In genomic region chr19:17539288-17540117, GRCh38 we compare ENCODE assay signal across 8 cellular contexts. TPM values are rescaled to one million over a fixed set of nuclear protein-coding genes. Genes with fewer than 3 reads are reported as not detected.
DNase-seq lines count a peak whose midpoint lies in the region; ATAC-seq, FAIRE-seq and TF ChIP-seq lines count a peak whose summit lies in the region.

No MANE protein-coding gene starts in this region.

- no peak overlapping the region for H4K91ac ChIP-seq in H1 (replicated peaks; ENCODE audit: insufficient read length, low read length)

- no peaks in the 10 kb centered on the region for H3K36me3 ChIP-seq in HUES6 (ENCODE audit: control insufficient read depth, insufficient read depth, low read length)
- H3K36me3 ChIP-seq in H1 (ENCODE audit: control insufficient read depth in 2 of 4, insufficient read depth in 4 of 4, low read length in 3 of 4), result no peaks in the 10 kb centered on the region

- no peak overlapping the region for H2BK5ac ChIP-seq in H1 (ENCODE audit: low read depth, low read length)

- no peak overlapping the region for H2AK5ac ChIP-seq in H1 (ENCODE audit: low read depth, low read length)

- ATAC-seq in GM18505 (IDR thresholded peaks at IDR 0.05; ENCODE audit: unreplicated experiment), result no peak
- ATAC-seq in memory B cell (ENCODE audit: low read depth), result peak; percentile 89
- no peak for ATAC-seq in GM18511 (IDR thresholded peaks at IDR 0.05; ENCODE audit: unreplicated experiment)

- no peaks in the 10 kb centered on the region for H3K9me3 Mint-ChIP-seq in memory B cell

- 0% methylated on average over 23 of the region's 75 CpGs; no CpG with 5 or more reads in 1 of the 2 experiments for WGBS in H1 (ENCODE audit: extremely low coverage in 1 of 2, insufficient coverage in 1 of 2, insufficient read length in 1 of 2, insufficient replicate concordance in 2 of 2, low coverage in 1 of 2, low lambda C conversion rate in 2 of 2, missing lambda C conversion rate in 1 of 2), 2 experiments

- no peak overlapping the region for H3K14ac ChIP-seq in H1 (ENCODE audit: insufficient read length)

- TF ChIP-seq EP300 in H1 (IDR thresholded peaks at IDR 0.05; ENCODE audit: borderline replicate concordance in 1 of 2, low read depth in 2 of 2, low read length in 2 of 2), result no peak

- no peak overlapping the region for H4K5ac ChIP-seq in H1 (ENCODE audit: insufficient read length, low read depth, low read length)

- H3K4me1 ChIP-seq in HUES6 (ENCODE audit: control insufficient read depth, insufficient read depth, low read length) (no peaks in the 10 kb centered on the region), H1 (replicated peaks in 1 of 4; ENCODE audit: control insufficient read depth in 3 of 4, insufficient read depth in 4 of 4, low read length in 3 of 4) (no peaks in the 10 kb centered on the region; a peak in 2 of 7 replicates)

- H2AFZ ChIP-seq in H1 (ENCODE audit: low read length), result no peak overlapping the region

- no peak overlapping the region for H3K23ac ChIP-seq in H1 (ENCODE audit: insufficient read length)

- H3K27ac ChIP-seq in HUES6 (ENCODE audit: low read depth, low read length) (no peak overlapping the region), H1 (ENCODE audit: low read depth, low read length) (no peak overlapping the region)

- no peak overlapping the region for H3K56ac ChIP-seq in H1 (replicated peaks; ENCODE audit: insufficient read length, low read depth, low read length)

- no peaks in the 10 kb centered on the region for H3K79me2 ChIP-seq in H1 (ENCODE audit: control insufficient read depth in 1 of 2, insufficient read depth in 2 of 2, low read length in 2 of 2)

- H4K8ac ChIP-seq in H1 (ENCODE audit: extremely low read depth, insufficient read depth, low read length), result peak overlapping the region; percentile 72; the same call in 1 of the 2 replicates

- peaks cover 0 to 3% of the 10 kb centered on the region in 2 experiments for H4K20me1 ChIP-seq in H1 (replicated peaks in 1 of 2; ENCODE audit: control insufficient read depth in 1 of 2, insufficient read depth in 2 of 2, low read length in 2 of 2)

- peak overlapping the region; percentile 90 for H3K27ac Mint-ChIP-seq in memory B cell

- H3K23me2 ChIP-seq in H1 (ENCODE audit: low read depth, low read length), result peaks cover 7% of the 10 kb centered on the region; the same call in 1 of the 2 replicates

- H3K9me3 ChIP-seq in HUES6 (ENCODE audit: control insufficient read depth, insufficient read depth, low read depth, low read length) (no peaks in the 10 kb centered on the region), H1 (ENCODE audit: insufficient read depth in 2 of 2, low read depth in 1 of 2, low read length in 1 of 2) (no peaks in the 10 kb centered on the region; a peak in 1 of 4 replicates)

- TF ChIP-seq CTCF in H1 (IDR thresholded peaks at IDR 0.05; ENCODE audit: control extremely low read depth in 1 of 3, insufficient read depth in 1 of 3, low read depth in 1 of 3, low read length in 3 of 3), result peak; percentile 9 to 20 (median 11); a peak in 3 of 4 replicates

- no peak overlapping the region for H2BK20ac ChIP-seq in H1 (ENCODE audit: low read length)

- peak; percentile 42 to 47 for TF ChIP-seq RAD21 in H1 (IDR thresholded peaks at IDR 0.05 in 1 of 2, conservative IDR thresholded peaks at IDR 0.05 in 1 of 2; ENCODE audit: low read depth in 2 of 2, low read length in 2 of 2)

- peaks cover 35% of the 10 kb centered on the region for H3K4me1 Mint-ChIP-seq in memory B cell

- H3K4me3 ChIP-seq in HUES6 (ENCODE audit: low read depth, low read length) (peak overlapping the region; percentile 64), H1 (ENCODE audit: extremely low read depth in 1 of 4, insufficient read depth in 2 of 4, low read depth in 3 of 4, low read length in 4 of 4) (peak overlapping the region; percentile 39 to 76 (median 58))

- no peak overlapping the region for H2BK12ac ChIP-seq in H1 (ENCODE audit: low read depth, low read length)

- peaks cover 51% of the 10 kb centered on the region for H3K36me3 Mint-ChIP-seq in memory B cell

- H3K27me3 ChIP-seq in HUES6 (ENCODE audit: control insufficient read depth, insufficient read depth, low read length) (peaks cover 9% of the 10 kb centered on the region), H1 (replicated peaks in 1 of 4; ENCODE audit: control insufficient read depth in 3 of 4, extremely low read depth in 1 of 4, insufficient read depth in 3 of 4, low read length in 3 of 4) (peaks cover 0 to 6% (median 3%) of the 10 kb centered on the region in 4 experiments; a peak in 3 of 7 replicates)

- POLR2A ChIA-PET in H1 (lab: Charles Lee; ENCODE audit: partially characterized antibody), result interaction anchor here (1.1 to 1.6 kb wide), 4 partner anchors 9 to 23 kb away, joined by 3 to 6 read pairs (median 5); no protein-coding TSS in a partner anchor

- H3K18ac ChIP-seq in H1 (ENCODE audit: extremely low read depth, low read length), result no peak overlapping the region

- H3K9ac ChIP-seq in HUES6 (ENCODE audit: low read length) (peak overlapping the region; percentile 8), H1 (replicated peaks in 1 of 4; ENCODE audit: extremely low read depth in 1 of 4, low read depth in 3 of 4, low read length in 3 of 4) (peak overlapping the region in 3 of 4 experiments; percentile 54 to 66 (median 56); a peak in 5 of 7 replicates)

- H2BK15ac ChIP-seq in H1 (ENCODE audit: low read length), result no peak overlapping the region

- no peak overlapping the region for H3K4ac ChIP-seq in H1 (replicated peaks; ENCODE audit: insufficient read length, low read depth, low read length)

- no peaks in the 10 kb centered on the region for H3K79me1 ChIP-seq in H1 (ENCODE audit: low read depth, low read length)

- TF ChIP-seq POLR2A in GM18505 (IDR thresholded peaks at IDR 0.05; ENCODE audit: borderline replicate concordance, extremely low read depth, insufficient read depth, insufficient read length), result peak; percentile 16
- TF ChIP-seq POLR2A in H1 (IDR thresholded peaks at IDR 0.05; ENCODE audit: control extremely low read depth in 1 of 2, low read depth in 2 of 2, low read length in 2 of 2), result peak in 1 of 2 experiments; percentile 70; a peak in 1 of 3 replicates

- H2BK120ac ChIP-seq in H1 (replicated peaks; ENCODE audit: low read depth, low read length), result no peak overlapping the region

- no peaks in the 10 kb centered on the region for H3K27me3 Mint-ChIP-seq in memory B cell

- H3K4me3 Mint-ChIP-seq in memory B cell, result peak overlapping the region; percentile 81

- no peak for FAIRE-seq in H1 (lab: Jason Lieb, UNC)

- DNase-seq in NOMO-1 (lab: John Stamatoyannopoulos, UW; ENCODE audit: unreplicated experiment in 2 of 2), result peak; percentile 88 to 92
- peak; percentile 84 to 99 (median 98) for DNase-seq in activated CD8-positive, alpha-beta memory T cell treated with anti-CD3 and anti-CD28 coated beads for 48 hours (ENCODE audit: low read depth in 2 of 3, low spot score in 2 of 3)
- DNase-seq in H1 (ENCODE audit: low read depth in 1 of 2, low spot score in 2 of 2), result peak; percentile 99 to 100
- peak; percentile 98 for DNase-seq in memory B cell (ENCODE audit: low spot score in 2 of 2)
- peak; percentile 84 to 94 (median 88) for DNase-seq in stimulated activated CD4-positive, alpha-beta T cell treated with anti-CD3 and anti-CD28 coated beads, TNF-alpha, amount 100 ng/mL, for 4 hours (ENCODE audit: low read depth in 3 of 3)

- CTCF ChIA-PET in H1 (lab: Charles Lee; ENCODE audit: partially characterized antibody), result interaction anchor here (1.0 to 5.3 kb wide), 6 partner anchors 21 to 1991 kb away, joined by 3 to 20 read pairs (median 5); no protein-coding TSS in a partner anchor

- peak overlapping the region; percentile 42 to 84 for H3K4me2 ChIP-seq in H1 (ENCODE audit: insufficient read depth in 1 of 2, low read depth in 2 of 2, low read length in 2 of 2)

TF ChIP-seq in H1, 55 proteins besides CTCF, POLR2A, EP300 and RAD21 (continues in another document):
- TF ChIP-seq, protein P1, sequence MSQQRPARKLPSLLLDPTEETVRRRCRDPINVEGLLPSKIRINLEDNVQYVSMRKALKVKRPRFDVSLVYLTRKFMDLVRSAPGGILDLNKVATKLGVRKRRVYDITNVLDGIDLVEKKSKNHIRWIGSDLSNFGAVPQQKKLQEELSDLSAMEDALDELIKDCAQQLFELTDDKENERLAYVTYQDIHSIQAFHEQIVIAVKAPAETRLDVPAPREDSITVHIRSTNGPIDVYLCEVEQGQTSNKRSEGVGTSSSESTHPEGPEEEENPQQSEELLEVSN (IDR thresholded peaks at IDR 0.05), result peak; percentile 58; the same call in 1 of the 2 replicates
- TF ChIP-seq, protein P2, sequence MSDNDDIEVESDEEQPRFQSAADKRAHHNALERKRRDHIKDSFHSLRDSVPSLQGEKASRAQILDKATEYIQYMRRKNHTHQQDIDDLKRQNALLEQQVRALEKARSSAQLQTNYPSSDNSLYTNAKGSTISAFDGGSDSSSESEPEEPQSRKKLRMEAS (IDR thresholded peaks at IDR 0.05), result peak; percentile 58
- no peak for TF ChIP-seq FOSL1 (IDR thresholded peaks at IDR 0.05; ENCODE audit: insufficient read depth, low read depth, low read length)
- TF ChIP-seq SP1 (IDR thresholded peaks at IDR 0.05; ENCODE audit: low read depth, low read length), result peak; percentile 79
- no peak for TF ChIP-seq YY1 (IDR thresholded peaks at IDR 0.05; ENCODE audit: low read depth, low read length)
- TF ChIP-seq RBBP5 (IDR thresholded peaks at IDR 0.05; ENCODE audit: borderline replicate concordance, low read depth, low read length), result 0 out of 2 replicates have a peak, but pooled peaks have one; percentile 18
- TF ChIP-seq SIX5 (IDR thresholded peaks at IDR 0.05; ENCODE audit: low read depth, low read length), result no peak

RNA-seq across cellular contexts. Expression of gene COLGALT1, which starts 15.9 kb away (rescaled TPM):
- 40.4 and 44.7 TPM in 2 replicates for total RNA-seq in H1 (2021; fragmentation: NEBNext Ultra II Directional; extraction: Animal tissue kit (Norgen Biotek cat#: 25700))
- polyA plus RNA-seq in H1 (2011; rRNA removed), result 58.1 and 62.8 TPM in 2 replicates
- polyA plus RNA-seq in H1 (2011; cell fraction: cytosol; rRNA removed), result 56.3 TPM
- polyA plus RNA-seq in H1 (2011; cell fraction: nucleus; rRNA removed), result 79.4 TPM
- 41.1 to 44.8 TPM (median 43.8 TPM) in 4 replicates for polyA plus RNA-seq in H1 (2012, experiment 1 of 2)
- 44.9 TPM for polyA plus RNA-seq in H1 (2012, experiment 2 of 2)
- polyA plus RNA-seq in H1 (2013, experiment 1 of 2), result 54.5 TPM
- polyA plus RNA-seq in H1 (2013, experiment 2 of 2), result 59.4 TPM
- polyA minus RNA-seq in H1 (2011; rRNA and poly(A)+ RNA removed), result 72.7 and 96.7 TPM in 2 replicates
- polyA minus RNA-seq in H1 (2011; cell fraction: cytosol; rRNA and poly(A)+ RNA removed), result 48.0 TPM
- polyA minus RNA-seq in H1 (2011; cell fraction: nucleus; rRNA and poly(A)+ RNA removed), result 21.6 TPM

RNA-seq across cellular contexts. Expression of gene PGLS, which starts 28.1 kb away (rescaled TPM):
- total RNA-seq in H1 (2021; fragmentation: NEBNext Ultra II Directional; extraction: Animal tissue kit (Norgen Biotek cat#: 25700)), result 67.5 and 72.8 TPM in 2 replicates
- 164 and 193 TPM in 2 replicates for polyA plus RNA-seq in H1 (2011; rRNA removed)
- polyA plus RNA-seq in H1 (2011; cell fraction: cytosol; rRNA removed), result 96.2 TPM
- 101 TPM for polyA plus RNA-seq in H1 (2011; cell fraction: nucleus; rRNA removed)
- polyA plus RNA-seq in H1 (2012, experiment 1 of 2), result 35.4 to 76.9 TPM (median 68.3 TPM) in 4 replicates
- 98.6 TPM for polyA plus RNA-seq in H1 (2012, experiment 2 of 2)
- 67.1 TPM for polyA plus RNA-seq in H1 (2013, experiment 1 of 2)
- 69.4 TPM for polyA plus RNA-seq in H1 (2013, experiment 2 of 2)
- 29.5 and 49.1 TPM in 2 replicates for polyA minus RNA-seq in H1 (2011; rRNA and poly(A)+ RNA removed)
- 51.8 TPM for polyA minus RNA-seq in H1 (2011; cell fraction: cytosol; rRNA and poly(A)+ RNA removed)
- 48.9 TPM for polyA minus RNA-seq in H1 (2011; cell fraction: nucleus; rRNA and poly(A)+ RNA removed)
